ENCODE assay signal across 9 cellular contexts in the genomic region with DNA sequence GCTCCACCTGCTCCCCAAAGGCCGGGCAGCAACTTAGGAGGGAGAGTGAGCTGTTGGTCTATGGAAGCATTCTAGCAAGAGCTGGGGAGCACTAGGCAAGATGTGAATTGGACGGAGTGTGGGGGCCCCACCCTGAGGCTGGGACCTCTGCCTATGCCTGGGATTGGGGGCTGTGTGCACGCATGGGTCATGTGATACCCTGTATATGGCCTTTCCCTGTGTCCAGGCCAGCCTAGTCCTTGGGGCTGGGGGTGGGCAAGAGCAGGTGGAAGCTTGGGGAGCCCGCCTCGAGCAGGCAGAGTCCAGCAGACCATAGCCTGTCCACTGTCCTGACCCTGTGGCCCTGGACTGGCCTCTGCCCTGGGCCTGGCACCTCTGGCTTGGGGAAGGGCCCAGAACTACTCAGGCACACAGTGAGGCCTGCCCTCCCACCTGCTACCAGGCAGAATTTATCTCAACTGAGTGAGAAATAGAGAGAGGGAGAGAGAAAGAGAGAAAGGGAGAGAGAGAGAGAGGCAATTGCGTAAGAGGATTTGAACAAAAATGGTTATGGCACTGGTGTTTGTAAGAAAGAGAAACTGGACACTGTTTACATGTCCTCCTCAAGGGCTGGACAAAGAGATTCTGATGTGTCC. TPM values are rescaled to one million over a fixed set of nuclear protein-coding genes. Genes with fewer than 3 reads are reported as not detected.
DNase-seq lines count a peak whose midpoint lies in the region; ATAC-seq and TF ChIP-seq lines count a peak whose summit lies in the region.
"Had no signal": no experiment of that assay in that cellular context is flagged by ENCODE, and none has a peak within 500 bp of the region (broad histone marks: within the 10 kb centered on the region; RNA-seq: fewer than 3 reads in every experiment).

No MANE protein-coding gene starts in this region.

- peaks cover 28% of the 10 kb centered on the region for H3K4me1 ChIP-seq in mesenchymal stem cell (ENCODE audit: control insufficient read depth, insufficient read depth, low read depth, low read length)
- peaks cover 30 to 81% (median 55%) of the 10 kb centered on the region in 4 donors for H3K4me1 ChIP-seq in transverse colon

- H2BK12ac ChIP-seq in mesenchymal stem cell (ENCODE audit: low read length in 2 of 2), result peak overlapping the region; percentile 15 to 80

- in situ Hi-C loops in transverse colon (cut with MboI; ENCODE audit: low pct_ligation_motif_present in 1 of 4, low pct_unique_long_range_greater_than_20kb in 1 of 4, low sequenced_read_pairs in 3 of 4), result no loop called here

- no peak for ATAC-seq in GM21447 (IDR thresholded peaks at IDR 0.05; ENCODE audit: unreplicated experiment)
- no peak for ATAC-seq in GM19463 (IDR thresholded peaks at IDR 0.05; ENCODE audit: unreplicated experiment)

- peak overlapping the region; percentile 96 for H2BK15ac ChIP-seq in mesenchymal stem cell (ENCODE audit: low read depth, poor library complexity, severe bottlenecking)

- TF ChIP-seq CTCF in transverse colon (IDR thresholded peaks at IDR 0.05), result no peak

- no peak overlapping the region for H3K4me3 ChIP-seq in mesenchymal stem cell (ENCODE audit: insufficient read depth in 1 of 2, low read depth in 1 of 2, low read length in 2 of 2)
- no peak overlapping the region for H3K4me3 ChIP-seq in transverse colon

- peak overlapping the region in 1 of 2 experiments; percentile 6 for H3K23ac ChIP-seq in mesenchymal stem cell (ENCODE audit: low read length in 2 of 2)

- no peak for TF ChIP-seq POLR2A in transverse colon (IDR thresholded peaks at IDR 0.05)

- H3K14ac ChIP-seq in mesenchymal stem cell (ENCODE audit: low read length in 2 of 2), result peak overlapping the region in 1 of 2 experiments; percentile 86

- DNase-seq in NCI-H2196 (lab: John Stamatoyannopoulos, UW; ENCODE audit: unreplicated experiment) (peak; percentile 56), dermis blood vessel endothelial cell (peak; percentile 8), mesenchymal stem cell (peak; percentile 88), transverse colon (no peak), GDM1 (lab: John Stamatoyannopoulos, UW) (no peak)
- DNase-seq: activated B cell treated with CpG ODN at 0.5 μM for 24 hours had no signal

- no peak overlapping the region for H2BK5ac ChIP-seq in mesenchymal stem cell (ENCODE audit: low read depth, low read length, poor library complexity, severe bottlenecking)

- H2AFZ ChIP-seq in mesenchymal stem cell (ENCODE audit: low read depth, low read length), result no peak overlapping the region

- H2BK120ac ChIP-seq in mesenchymal stem cell (ENCODE audit: low read depth, low read length), result peak overlapping the region; percentile 7

- H3K27ac ChIP-seq in mesenchymal stem cell (ENCODE audit: low read length, poor library complexity, severe bottlenecking) (peak overlapping the region; percentile 1), transverse colon (peak overlapping the region; percentile 75 to 83 (median 82))
- H3K27ac ChIP-seq: HL-60 had no signal

- 83% methylated on average over 6 of the region's 6 CpGs for WGBS in mesenchymal stem cell
- 67 to 81% methylated on average over 2 to 6 of the region's 6 CpGs for WGBS in transverse colon (ENCODE audit: low coverage in 1 of 2), 2 donors

- H3K27me3 ChIP-seq in mesenchymal stem cell (ENCODE audit: control insufficient read depth in 1 of 2, insufficient read depth in 1 of 2, low read length in 2 of 2) (peaks cover 0 to 3% of the 10 kb centered on the region in 2 experiments), transverse colon (no peaks in the 10 kb centered on the region)

- H3K4ac ChIP-seq in mesenchymal stem cell (ENCODE audit: low read depth in 1 of 2, low read length in 2 of 2), result peak overlapping the region; percentile 16 to 71

- H4K8ac ChIP-seq in mesenchymal stem cell (ENCODE audit: low read length), result peak overlapping the region; percentile 92

- no peaks in the 10 kb centered on the region for H3K79me1 ChIP-seq in mesenchymal stem cell (replicated peaks; ENCODE audit: low read length, poor library complexity, severe bottlenecking)

- H4K91ac ChIP-seq in mesenchymal stem cell (ENCODE audit: low read length), result peak overlapping the region; percentile 76

- H3K9me3 ChIP-seq in mesenchymal stem cell (ENCODE audit: control insufficient read depth, low read length) (no peaks in the 10 kb centered on the region), transverse colon (no peaks in the 10 kb centered on the region)

- H3K36me3 ChIP-seq in mesenchymal stem cell (ENCODE audit: control insufficient read depth in 1 of 2, insufficient read depth in 2 of 2, low read depth in 1 of 2, low read length in 2 of 2) (no peaks in the 10 kb centered on the region), transverse colon (no peaks in the 10 kb centered on the region)

- H2AK5ac ChIP-seq in mesenchymal stem cell (ENCODE audit: low read length, severe bottlenecking), result peak overlapping the region; percentile 5

- intact Hi-C loops in transverse colon (cut with DNase I; ENCODE audit: low total_unique reads), result no loop called here

- no peak for TF ChIP-seq EP300 in transverse colon (IDR thresholded peaks at IDR 0.05; ENCODE audit: low read depth)

- peak overlapping the region; percentile 44 for H3K9ac ChIP-seq in mesenchymal stem cell (ENCODE audit: low read length)

- peak overlapping the region; percentile 29 to 98 for H3K18ac ChIP-seq in mesenchymal stem cell (ENCODE audit: low read depth in 1 of 2, low read length in 2 of 2)

- H3K4me2 ChIP-seq in mesenchymal stem cell (ENCODE audit: low read length, poor library complexity, severe bottlenecking), result no peak overlapping the region

RNA-seq across cellular contexts. Expression of a gene that starts 19.1 kb away (rescaled TPM):
- 12.4 and 15.5 TPM in 2 replicates for total RNA-seq in dermis blood vessel endothelial cell
- 7.9 TPM for polyA plus RNA-seq in mesenchymal stem cell (2013, experiment 1 of 2)
- 7.3 TPM for polyA plus RNA-seq in mesenchymal stem cell (2013, experiment 2 of 2)
- 10 to 100 TPM in 2 of 4 donors, 1 to 10 TPM in 2; 4.9 to 36.2 (median 11.5) TPM for total RNA-seq in transverse colon

RNA-seq across cellular contexts. Expression of a gene that starts 19.3 kb away (rescaled TPM):
- total RNA-seq in dermis blood vessel endothelial cell (0.65 and 1.2 TPM in 2 replicates), transverse colon (1 to 10 TPM in 2 of 4 donors, under 1 TPM in 1, not detected in 1; 0.20 to 2.4 (median 1.8) TPM)
- polyA plus RNA-seq in mesenchymal stem cell (2013, experiment 1 of 2), result not detected
- polyA plus RNA-seq in mesenchymal stem cell (2013, experiment 2 of 2), result not detected
- total RNA-seq: activated B cell treated with CpG ODN at 0.5 μM for 24 hours had no signal

RNA-seq across cellular contexts. Expression of a gene that starts 25.9 kb away (rescaled TPM):
- 0.84 and 1.9 TPM in 2 replicates for total RNA-seq in dermis blood vessel endothelial cell
- polyA plus RNA-seq in mesenchymal stem cell (2013, experiment 1 of 2), result 6.9 TPM
- polyA plus RNA-seq in mesenchymal stem cell (2013, experiment 2 of 2), result 7.7 TPM
- 10 to 100 TPM in 1 of 4 donors, 1 to 10 TPM in 2, not detected in 1; 3.5 to 15.3 (median 4.2) TPM for total RNA-seq in transverse colon
- total RNA-seq: activated B cell treated with CpG ODN at 0.5 μM for 24 hours had no signal

RNA-seq across cellular contexts. Expression of a gene that starts 34.8 kb away (rescaled TPM):
- total RNA-seq in dermis blood vessel endothelial cell, result 117 and 188 TPM in 2 replicates
- 110 TPM for polyA plus RNA-seq in mesenchymal stem cell (2013, experiment 1 of 2)
- 117 TPM for polyA plus RNA-seq in mesenchymal stem cell (2013, experiment 2 of 2)
- total RNA-seq in transverse colon, result 10 to 100 TPM; 15.3 to 93.8 (median 51.6) TPM

RNA-seq across cellular contexts. Expression of a gene that starts 35.9 kb away (rescaled TPM):
- total RNA-seq in dermis blood vessel endothelial cell (14.1 and 21.2 TPM in 2 replicates), transverse colon (1,000 to 10,000 TPM in 2 of 4 donors, 100 to 1,000 TPM in 2; 462 to 1,338 (median 921) TPM)
- 27.4 TPM for polyA plus RNA-seq in mesenchymal stem cell (2013, experiment 1 of 2)
- 27.4 TPM for polyA plus RNA-seq in mesenchymal stem cell (2013, experiment 2 of 2)

Comparison
In these comparisons a context has a peak if more than half of its experiments do, and no peak if none do; other contexts are left out.
1. DNase-seq: peak in NCI-H2196 (single experiment), dermis blood vessel endothelial cell (single experiment) and mesenchymal stem cell (single experiment); none in transverse colon (single experiment) and GDM1 (single experiment).